ENCODE assay signal across 20 cellular contexts in the genomic region with DNA sequence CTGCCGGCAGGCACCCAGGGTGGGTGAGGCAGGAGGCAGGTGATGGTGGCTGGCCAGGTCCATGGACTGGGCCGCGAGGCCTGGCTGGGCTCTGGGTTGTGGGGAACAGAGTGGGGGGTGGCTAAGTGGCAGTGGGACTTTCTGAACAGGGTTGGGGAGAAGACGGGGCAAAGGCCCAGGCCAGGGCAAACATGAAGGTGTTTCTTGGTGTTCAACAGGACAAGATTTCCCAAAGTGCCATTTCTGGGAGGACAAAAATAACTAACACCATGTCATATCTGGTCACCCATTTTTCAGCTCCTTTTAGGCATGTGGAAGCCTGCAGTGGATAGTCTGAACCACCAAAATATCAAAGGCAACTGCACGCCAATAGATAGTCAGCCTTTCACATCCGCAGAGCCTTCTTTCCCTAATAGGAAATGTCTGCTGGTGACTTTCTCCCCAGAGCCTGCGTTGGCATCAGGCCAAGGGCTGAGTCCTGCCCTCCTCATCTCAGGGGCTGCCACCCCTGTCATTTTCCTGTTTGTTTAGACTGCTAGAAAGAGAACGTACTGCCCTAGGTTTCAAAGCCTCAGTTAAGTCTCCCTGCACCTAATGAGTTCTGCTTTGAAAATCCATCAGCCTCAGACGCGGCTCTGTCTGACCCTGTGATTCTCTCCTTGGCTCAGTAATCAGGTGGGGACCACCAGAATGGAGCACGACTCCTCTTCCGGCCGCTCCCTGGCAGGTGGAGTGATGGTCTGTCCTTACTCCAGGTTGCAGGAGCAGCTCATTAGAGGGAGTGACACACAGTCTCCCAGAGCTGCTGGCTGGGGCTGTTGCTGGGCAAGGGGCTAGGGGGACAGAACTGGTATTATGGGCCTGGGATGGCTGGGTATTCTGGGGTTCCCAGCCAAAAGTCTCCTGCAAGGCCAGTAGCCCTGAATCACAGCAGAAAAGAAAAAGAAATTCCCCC. TPM values are rescaled to one million over a fixed set of nuclear protein-coding genes. Genes with fewer than 3 reads are reported as not detected.
A peak's percentile ranks its signal among the peaks of the same experiment; 100 is the strongest.
DNase-seq lines count a peak whose midpoint lies in the region; ATAC-seq and TF ChIP-seq lines count a peak whose summit lies in the region.
"Had no signal": no experiment of that assay in that cellular context is flagged by ENCODE, and none has a peak within 500 bp of the region (broad histone marks: within the 10 kb centered on the region; RNA-seq: fewer than 3 reads in every experiment).

No MANE protein-coding gene starts in this region.

- no peaks in the 10 kb centered on the region for H3K4me1 Mint-ChIP-seq in CD4-positive, alpha-beta T cell (ENCODE audit: low read depth)
- H3K4me1 Mint-ChIP-seq: activated CD4-positive, alpha-beta T cell treated with anti-CD3 and anti-CD28 coated beads for 36 hours had no signal

- H3K27ac ChIP-seq in right cardiac atrium (ENCODE audit: low read length): no peak overlapping the region
- peak overlapping the region in 1 of 10 donors; percentile 37 for H3K27ac ChIP-seq in heart right ventricle
- peak overlapping the region in 3 of 4 donors; percentile 39 to 50 (median 42) for H3K27ac ChIP-seq in transverse colon
- no peak overlapping the region for H3K27ac ChIP-seq in CD4-positive, alpha-beta T cell (ENCODE audit: low read depth, low read length)
- H3K27ac ChIP-seq: tibial nerve had no signal

- no peaks in the 10 kb centered on the region for H3K9me3 Mint-ChIP-seq in CD4-positive, alpha-beta T cell
- H3K9me3 Mint-ChIP-seq: neural crest cell had no signal

- no peak for TF ChIP-seq EP300 in transverse colon (IDR thresholded peaks at IDR 0.05; ENCODE audit: low read depth)

- H3K4me1 ChIP-seq in right cardiac atrium (ENCODE audit: control insufficient read depth, insufficient read depth, low read length) (peaks cover 4% of the 10 kb centered on the region), heart right ventricle (peaks cover 0 to 13% (median 0%) of the 10 kb centered on the region in 9 donors), transverse colon (no peaks in the 10 kb centered on the region)
- H3K4me1 ChIP-seq: tibial nerve had no signal

- H3K4me3 Mint-ChIP-seq in CD4-positive, alpha-beta T cell: no peak overlapping the region
- H3K4me3 Mint-ChIP-seq: activated CD4-positive, alpha-beta T cell treated with anti-CD3 and anti-CD28 coated beads for 36 hours; activated naive CD8-positive, alpha-beta T cell; neural crest cell had no signal

- CTCF ChIA-PET in CD4-positive, alpha-beta T cell (lab: Charles Lee): no interaction called here

- intact Hi-C loops in cardiac septum (cut with DNase I): no loop called here
- intact Hi-C loops in right cardiac atrium (cut with DNase I): no loop called here
- intact Hi-C loops in heart right ventricle (cut with DNase I): no loop called here
- intact Hi-C loops in transverse colon (cut with DNase I; ENCODE audit: low total_unique reads): no loop called here
- intact Hi-C loops in CD4-positive, alpha-beta T cell (cut with DNase I, micrococcal nuclease): no loop called here

- H3K4me3 ChIP-seq in right cardiac atrium (ENCODE audit: low read length) (no peak overlapping the region), heart right ventricle (no peak overlapping the region), transverse colon (no peak overlapping the region)
- H3K4me3 ChIP-seq: lung, tibial nerve had no signal

- no peaks in the 10 kb centered on the region for H3K27me3 ChIP-seq in right cardiac atrium (ENCODE audit: control insufficient read depth, insufficient read depth)
- no peaks in the 10 kb centered on the region for H3K27me3 ChIP-seq in heart right ventricle
- H3K27me3 ChIP-seq in transverse colon: no peaks in the 10 kb centered on the region
- H3K27me3 ChIP-seq in CD4-positive, alpha-beta T cell (ENCODE audit: control insufficient read depth, insufficient read depth, low read length): no peaks in the 10 kb centered on the region
- H3K27me3 ChIP-seq: tibial nerve had no signal

- DNase-seq in cardiac septum (ENCODE audit: low spot score) (peak; percentile 71), right cardiac atrium (no peak), NCI-H510A treated with DMSO at 0.1 percent for 48 hours (lab: John Stamatoyannopoulos, UW) (peak; percentile 80), heart right ventricle (peak in 1 of 2 donors; percentile 60), transverse colon (no peak), AML-193 (lab: John Stamatoyannopoulos, UW) (no peak), activated gamma-delta T cell (lab: John Stamatoyannopoulos, UW) (no peak)
- no peak for DNase-seq in CD4-positive, alpha-beta T cell
- DNase-seq: activated CD4-positive, alpha-beta T cell treated with anti-CD3 and anti-CD28 coated beads for 36 hours; activated T-cell treated with anti-CD3 and anti-CD28 coated beads for 4 hours; effector CD4-positive, alpha-beta T cell; MM.1S; NCI-H446 treated with DMSO at 0.1 percent for 48 hours; stimulated activated CD4-positive, alpha-beta T cell treated with anti-CD3 and anti-CD28 coated beads, Interleukin-4, amount 100 ng/mL, for 24 hours; T-helper 1 cell had no signal

- WGBS in right cardiac atrium: 66% methylated on average over 13 of the region's 13 CpGs
- 70 to 74% methylated on average over 13 of the region's 13 CpGs for WGBS in heart right ventricle, 2 donors
- WGBS in transverse colon (ENCODE audit: low coverage in 1 of 2), 2 donors: 75 to 87% methylated on average over 3 to 13 of the region's 13 CpGs

- H3K27me3 Mint-ChIP-seq in CD4-positive, alpha-beta T cell: no peaks in the 10 kb centered on the region
- H3K27me3 Mint-ChIP-seq: activated CD4-positive, alpha-beta T cell treated with anti-CD3 and anti-CD28 coated beads for 36 hours; activated naive CD8-positive, alpha-beta T cell had no signal

- POLR2A ChIA-PET in CD4-positive, alpha-beta T cell (lab: Charles Lee): no interaction called here

- TF ChIP-seq POLR2A in transverse colon (IDR thresholded peaks at IDR 0.05): no peak

- ATAC-seq in right cardiac atrium (no peak), heart right ventricle (peak in 6 of 8 donors; percentile 21 to 58 (median 37))
- ATAC-seq in CD4-positive, alpha-beta T cell (ENCODE audit: poor library complexity): no peak
- ATAC-seq: activated CD4-positive, alpha-beta T cell treated with anti-CD3 and anti-CD28 coated beads for 36 hours had no signal

- H3K9me3 ChIP-seq in right cardiac atrium (ENCODE audit: control insufficient read depth, low read length): no peaks in the 10 kb centered on the region
- H3K9me3 ChIP-seq in heart right ventricle: no peaks in the 10 kb centered on the region
- H3K9me3 ChIP-seq in transverse colon: no peaks in the 10 kb centered on the region
- H3K9me3 ChIP-seq in CD4-positive, alpha-beta T cell (ENCODE audit: control insufficient read depth, low read length): no peaks in the 10 kb centered on the region
- H3K9me3 ChIP-seq: tibial nerve had no signal

- no peaks in the 10 kb centered on the region for H3K36me3 Mint-ChIP-seq in CD4-positive, alpha-beta T cell (ENCODE audit: low read depth)
- H3K36me3 Mint-ChIP-seq: activated naive CD8-positive, alpha-beta T cell had no signal

- TF ChIP-seq CTCF in heart right ventricle (IDR thresholded peaks at IDR 0.05): no peak
- no peak for TF ChIP-seq CTCF in transverse colon (IDR thresholded peaks at IDR 0.05)
- no peak for TF ChIP-seq CTCF in CD4-positive, alpha-beta T cell (IDR thresholded peaks at IDR 0.05)

- in situ Hi-C loops in transverse colon (cut with MboI; ENCODE audit: low pct_ligation_motif_present in 1 of 4, low pct_unique_long_range_greater_than_20kb in 1 of 4, low sequenced_read_pairs in 3 of 4): no loop called here

- H3K36me3 ChIP-seq in heart right ventricle (no peaks in the 10 kb centered on the region), transverse colon (no peaks in the 10 kb centered on the region)
- H3K36me3 ChIP-seq: tibial nerve had no signal

- H3K27ac Mint-ChIP-seq in CD4-positive, alpha-beta T cell: no peak overlapping the region
- H3K27ac Mint-ChIP-seq: activated CD4-positive, alpha-beta T cell treated with anti-CD3 and anti-CD28 coated beads for 36 hours; activated naive CD8-positive, alpha-beta T cell had no signal

RNA-seq across cellular contexts. Expression of gene STUM, which starts 27.1 kb away (rescaled TPM):
- total RNA-seq in cardiac septum: 0.78 TPM
- total RNA-seq in right cardiac atrium: 1 to 10 TPM in 2 of 4 donors, under 1 TPM in 2; 0.47 to 1.2 (median 0.86) TPM
- 0.70 TPM for polyA plus RNA-seq in right cardiac atrium
- total RNA-seq in heart right ventricle: 1 to 10 TPM in 5 of 10 donors, under 1 TPM in 5; 0.36 to 2.8 (median 0.94) TPM
- polyA plus RNA-seq in heart right ventricle: 1 to 10 TPM in 1 of 2 donors, under 1 TPM in 1; 0.48 to 1.2 TPM
- total RNA-seq in transverse colon: 1 to 10 TPM; 1.4 to 4.1 (median 3.3) TPM
- not detected for total RNA-seq in CD4-positive, alpha-beta T cell
- total RNA-seq: activated CD4-positive, alpha-beta T cell treated with anti-CD3 and anti-CD28 coated beads for 36 hours; bronchial epithelial cell had no signal

Comparison
In these comparisons a context has a peak if more than half of its experiments do, and no peak if none do; other contexts are left out.
1. DNase-seq: peak in cardiac septum (single experiment) and NCI-H510A treated with DMSO at 0.1 percent for 48 hours (single experiment); none in right cardiac atrium (0 of 3), transverse colon (single experiment), AML-193 (0 of 2), CD4-positive, alpha-beta T cell (0 of 10) and activated gamma-delta T cell (single experiment).
2. ATAC-seq: peak in heart right ventricle (6 of 8); none in right cardiac atrium (0 of 2) and CD4-positive, alpha-beta T cell (single experiment).
3. H3K27ac ChIP-seq: peak in transverse colon (3 of 4); none in right cardiac atrium (single experiment) and CD4-positive, alpha-beta T cell (single experiment).